In genomic region chr22:30474683-30475424, GRCh38 we compare ENCODE assay signal across 13 cellular contexts. TPM values are rescaled to one million over a fixed set of nuclear protein-coding genes. Genes with fewer than 3 reads are reported as not detected.
A peak's percentile ranks its signal among the peaks of the same experiment; 100 is the strongest.
DNase-seq lines count a peak whose midpoint lies in the region; ATAC-seq, FAIRE-seq and TF ChIP-seq lines count a peak whose summit lies in the region.
"Had no signal": no experiment of that assay in that cellular context is flagged by ENCODE, and none has a peak within 500 bp of the region (broad histone marks: within the 10 kb centered on the region; RNA-seq: fewer than 3 reads in every experiment).

No MANE protein-coding gene starts in this region.

- peak; percentile 5 for DNase-seq in natural killer cell treated with Interleukin-12 subunit alpha and Interleukin-12 subunit beta and Interleukin-15 and Interleukin-18, amount 100 ng/mL, for 72 hours (ENCODE audit: low spot score)
- no peak for DNase-seq in natural killer cell
- DNase-seq in NCI-H345 treated with DMSO at 0.1 percent for 48 hours (lab: John Stamatoyannopoulos, UW; ENCODE audit: unreplicated experiment) = peak; percentile 2
- peak; percentile 11 for DNase-seq in bronchial epithelial cell (ENCODE audit: low read depth)
- DNase-seq in urothelium cell line (ENCODE audit: low spot score) = no peak
- no peak for DNase-seq in brain microvascular endothelial cell
- no peak for DNase-seq in dorsolateral prefrontal cortex
- no peak for DNase-seq in activated T-helper 1 cell treated with anti-CD3 and anti-CD28 coated beads, Interleukin-12 subunit alpha, Interleukin-12 subunit beta, Interleukin-2, Interleukin-4 antibody, amounts not matched to agents 30 ng/mL and 10 ng/mL and 1 ng/mL, durations not matched to agents 14 hours and 24 hours and 36 hours (ENCODE audit: low spot score)
- DNase-seq: dermis blood vessel endothelial cell had no signal

- TF ChIP-seq CTCF in natural killer cell (IDR thresholded peaks at IDR 0.05) (no peak), bronchial epithelial cell (IDR thresholded peaks at IDR 0.05; ENCODE audit: insufficient read depth, low read length, severe bottlenecking) (no peak), brain microvascular endothelial cell (IDR thresholded peaks at IDR 0.05; ENCODE audit: low read depth, low read length, missing control alignments) (no peak), dorsolateral prefrontal cortex (IDR thresholded peaks at IDR 0.05 in 54 of 56, conservative IDR thresholded peaks at IDR 0.05 in 2 of 56; ENCODE audit: low read depth in 1 of 56, partially characterized antibody in 56 of 56) (no peak)

- FAIRE-seq in bronchial epithelial cell (lab: Jason Lieb, UNC) (no peak), urothelium cell line (lab: Jason Lieb, UNC) (peak; percentile 27)

- in situ Hi-C loops in brain microvascular endothelial cell (cut with HindIII; ENCODE audit: low pct_ligation_motif_present, low sequenced_read_pairs) = no loop called here

- peaks cover 15 to 21% of the 10 kb centered on the region in 2 donors for H3K27me3 Mint-ChIP-seq in natural killer cell treated with Interleukin-12 subunit alpha and Interleukin-12 subunit beta and Interleukin-15 and Interleukin-18, amount 100 ng/mL, for 72 hours
- peaks cover 7 to 21% of the 10 kb centered on the region in 2 donors for H3K27me3 Mint-ChIP-seq in natural killer cell (ENCODE audit: low read depth in 2 of 2)
- peaks cover 3% of the 10 kb centered on the region for H3K27me3 Mint-ChIP-seq in activated T-helper 1 cell treated with anti-CD3 and anti-CD28 coated beads, Interleukin-12 subunit alpha, Interleukin-12 subunit beta, Interleukin-2, Interleukin-4 antibody, amounts not matched to agents 30 ng/mL and 10 ng/mL and 1 ng/mL, durations not matched to agents 14 hours and 24 hours and 36 hours (ENCODE audit: insufficient read depth)

- H3K27me3 ChIP-seq in bronchial epithelial cell (ENCODE audit: control insufficient read depth, insufficient read depth, low read length) (peaks cover 12% of the 10 kb centered on the region), brain microvascular endothelial cell (replicated peaks) (no peaks in the 10 kb centered on the region), dorsolateral prefrontal cortex (no peaks in the 10 kb centered on the region)
- H3K27me3 ChIP-seq: BLaER1 had no signal

- intact Hi-C loops in natural killer cell (cut with micrococcal nuclease) = no loop called here
- intact Hi-C loops in dorsolateral prefrontal cortex (cut with DNase I) = no loop called here
- intact Hi-C loops in activated T-helper 1 cell treated with anti-CD3 and anti-CD28 coated beads, Interleukin-12 subunit alpha, Interleukin-12 subunit beta, Interleukin-2, Interleukin-4 antibody, amounts not matched to agents 30 ng/mL and 10 ng/mL and 1 ng/mL, durations not matched to agents 14 hours and 24 hours and 36 hours (cut with micrococcal nuclease) = no loop called here

- H3K36me3 ChIP-seq in bronchial epithelial cell (ENCODE audit: control insufficient read depth, insufficient read depth, low read length) (no peaks in the 10 kb centered on the region), brain microvascular endothelial cell (replicated peaks) (no peaks in the 10 kb centered on the region)
- H3K36me3 ChIP-seq: BLaER1, suprapubic skin had no signal

- H3K9me3 Mint-ChIP-seq in natural killer cell treated with Interleukin-12 subunit alpha and Interleukin-12 subunit beta and Interleukin-15 and Interleukin-18, amount 100 ng/mL, for 72 hours = no peaks in the 10 kb centered on the region
- no peaks in the 10 kb centered on the region for H3K9me3 Mint-ChIP-seq in natural killer cell
- no peaks in the 10 kb centered on the region for H3K9me3 Mint-ChIP-seq in activated T-helper 1 cell treated with anti-CD3 and anti-CD28 coated beads, Interleukin-12 subunit alpha, Interleukin-12 subunit beta, Interleukin-2, Interleukin-4 antibody, amounts not matched to agents 30 ng/mL and 10 ng/mL and 1 ng/mL, durations not matched to agents 14 hours and 24 hours and 36 hours

- ATAC-seq in natural killer cell treated with Interleukin-12 subunit alpha and Interleukin-12 subunit beta and Interleukin-15 and Interleukin-18, amount 100 ng/mL, for 72 hours = no peak
- ATAC-seq in natural killer cell = no peak

- no peak overlapping the region for H3K27ac Mint-ChIP-seq in natural killer cell treated with Interleukin-12 subunit alpha and Interleukin-12 subunit beta and Interleukin-15 and Interleukin-18, amount 100 ng/mL, for 72 hours
- H3K27ac Mint-ChIP-seq in natural killer cell = no peak overlapping the region
- H3K27ac Mint-ChIP-seq in activated T-helper 1 cell treated with anti-CD3 and anti-CD28 coated beads, Interleukin-12 subunit alpha, Interleukin-12 subunit beta, Interleukin-2, Interleukin-4 antibody, amounts not matched to agents 30 ng/mL and 10 ng/mL and 1 ng/mL, durations not matched to agents 14 hours and 24 hours and 36 hours = no peak overlapping the region
- H3K27ac Mint-ChIP-seq: activated naive CD8-positive, alpha-beta T cell had no signal

- H3K4me1 Mint-ChIP-seq in natural killer cell treated with Interleukin-12 subunit alpha and Interleukin-12 subunit beta and Interleukin-15 and Interleukin-18, amount 100 ng/mL, for 72 hours (ENCODE audit: low read depth in 2 of 2) = peaks cover 12 to 13% of the 10 kb centered on the region in 2 donors
- H3K4me1 Mint-ChIP-seq in natural killer cell = peaks cover 8% of the 10 kb centered on the region in 2 donors
- H3K4me1 Mint-ChIP-seq in activated T-helper 1 cell treated with anti-CD3 and anti-CD28 coated beads, Interleukin-12 subunit alpha, Interleukin-12 subunit beta, Interleukin-2, Interleukin-4 antibody, amounts not matched to agents 30 ng/mL and 10 ng/mL and 1 ng/mL, durations not matched to agents 14 hours and 24 hours and 36 hours (ENCODE audit: low read depth) = peaks cover 7% of the 10 kb centered on the region

- H3K36me3 Mint-ChIP-seq in natural killer cell treated with Interleukin-12 subunit alpha and Interleukin-12 subunit beta and Interleukin-15 and Interleukin-18, amount 100 ng/mL, for 72 hours = no peaks in the 10 kb centered on the region
- H3K36me3 Mint-ChIP-seq in natural killer cell = no peaks in the 10 kb centered on the region
- no peaks in the 10 kb centered on the region for H3K36me3 Mint-ChIP-seq in activated T-helper 1 cell treated with anti-CD3 and anti-CD28 coated beads, Interleukin-12 subunit alpha, Interleukin-12 subunit beta, Interleukin-2, Interleukin-4 antibody, amounts not matched to agents 30 ng/mL and 10 ng/mL and 1 ng/mL, durations not matched to agents 14 hours and 24 hours and 36 hours (ENCODE audit: low read depth)
- H3K36me3 Mint-ChIP-seq: activated naive CD8-positive, alpha-beta T cell had no signal

- H3K4me3 Mint-ChIP-seq in natural killer cell treated with Interleukin-12 subunit alpha and Interleukin-12 subunit beta and Interleukin-15 and Interleukin-18, amount 100 ng/mL, for 72 hours = no peak overlapping the region
- H3K4me3 Mint-ChIP-seq in natural killer cell = no peak overlapping the region
- no peak overlapping the region for H3K4me3 Mint-ChIP-seq in activated T-helper 1 cell treated with anti-CD3 and anti-CD28 coated beads, Interleukin-12 subunit alpha, Interleukin-12 subunit beta, Interleukin-2, Interleukin-4 antibody, amounts not matched to agents 30 ng/mL and 10 ng/mL and 1 ng/mL, durations not matched to agents 14 hours and 24 hours and 36 hours
- H3K4me3 Mint-ChIP-seq: activated naive CD8-positive, alpha-beta T cell had no signal

- no peak overlapping the region for H3K27ac ChIP-seq in brain microvascular endothelial cell
- H3K27ac ChIP-seq in dorsolateral prefrontal cortex = no peak overlapping the region
- H3K27ac ChIP-seq: BLaER1, suprapubic skin had no signal

- H3K4me3 ChIP-seq in bronchial epithelial cell (ENCODE audit: low read depth, low read length) (no peak overlapping the region), brain microvascular endothelial cell (ENCODE audit: low read depth, low read length) (no peak overlapping the region), dorsolateral prefrontal cortex (no peak overlapping the region)
- H3K4me3 ChIP-seq: BLaER1, suprapubic skin had no signal

RNA-seq across cellular contexts. Expression of gene SEC14L3, which starts 3.0 kb away (rescaled TPM):
- total RNA-seq in natural killer cell treated with Interleukin-12 subunit alpha and Interleukin-12 subunit beta and Interleukin-15 and Interleukin-18, amount 100 ng/mL, for 72 hours = not detected
- total RNA-seq in natural killer cell = not detected
- total RNA-seq in bronchial epithelial cell = not detected in 2 replicates
- total RNA-seq in dorsolateral prefrontal cortex = under 1 TPM in 3 of 120 experiments, not detected in 117; 0.22 to 0.66 (median 0.25) TPM
- not detected in 2 replicates for total RNA-seq in activated T-helper 1 cell treated with anti-CD3 and anti-CD28 coated beads, Interleukin-12 subunit alpha, Interleukin-12 subunit beta, Interleukin-2, Interleukin-4 antibody, amounts not matched to agents 30 ng/mL and 10 ng/mL and 1 ng/mL, durations not matched to agents 14 hours and 24 hours and 36 hours
- total RNA-seq: dermis blood vessel endothelial cell, fibroblast of villous mesenchyme, suprapubic skin had no signal

RNA-seq across cellular contexts. Expression of gene SEC14L4, which starts 30.6 kb away (rescaled TPM):
- total RNA-seq in natural killer cell treated with Interleukin-12 subunit alpha and Interleukin-12 subunit beta and Interleukin-15 and Interleukin-18, amount 100 ng/mL, for 72 hours = not detected
- not detected for total RNA-seq in natural killer cell
- under 0.01 TPM in 1 of 2 replicates, not detected in the other for total RNA-seq in bronchial epithelial cell
- total RNA-seq in dorsolateral prefrontal cortex = 1 to 10 TPM in 10 of 120 experiments, under 1 TPM in 93, not detected in 17; 0.11 to 1.6 (median 0.48) TPM
- not detected in 2 replicates for total RNA-seq in activated T-helper 1 cell treated with anti-CD3 and anti-CD28 coated beads, Interleukin-12 subunit alpha, Interleukin-12 subunit beta, Interleukin-2, Interleukin-4 antibody, amounts not matched to agents 30 ng/mL and 10 ng/mL and 1 ng/mL, durations not matched to agents 14 hours and 24 hours and 36 hours

RNA-seq across cellular contexts. Expression of gene MTFP1, which starts 49.3 kb away (rescaled TPM):
- 10 to 100 TPM; 58.7 to 67.4 TPM for total RNA-seq in natural killer cell treated with Interleukin-12 subunit alpha and Interleukin-12 subunit beta and Interleukin-15 and Interleukin-18, amount 100 ng/mL, for 72 hours
- total RNA-seq in natural killer cell = 10 to 100 TPM; 15.7 to 17.5 (median 17.2) TPM
- total RNA-seq in bronchial epithelial cell = 16.0 and 53.2 TPM in 2 replicates
- total RNA-seq in dorsolateral prefrontal cortex = 10 to 100 TPM in 3 of 120 experiments, 1 to 10 TPM in 117; 1.3 to 14.2 (median 4.0) TPM
- total RNA-seq in activated T-helper 1 cell treated with anti-CD3 and anti-CD28 coated beads, Interleukin-12 subunit alpha, Interleukin-12 subunit beta, Interleukin-2, Interleukin-4 antibody, amounts not matched to agents 30 ng/mL and 10 ng/mL and 1 ng/mL, durations not matched to agents 14 hours and 24 hours and 36 hours = 72.0 and 72.9 TPM in 2 replicates

Comparison
In these comparisons a context has a peak if more than half of its experiments do, and no peak if none do; other contexts are left out.
1. DNase-seq: peak in natural killer cell treated with Interleukin-12 subunit alpha and Interleukin-12 subunit beta and Interleukin-15 and Interleukin-18, amount 100 ng/mL, for 72 hours (single experiment), NCI-H345 treated with DMSO at 0.1 percent for 48 hours (single experiment) and bronchial epithelial cell (single experiment); none in natural killer cell (single experiment), urothelium cell line (single experiment), brain microvascular endothelial cell (single experiment), dorsolateral prefrontal cortex (0 of 10) and activated T-helper 1 cell treated with anti-CD3 and anti-CD28 coated beads, Interleukin-12 subunit alpha, Interleukin-12 subunit beta, Interleukin-2, Interleukin-4 antibody, amounts not matched to agents 30 ng/mL and 10 ng/mL and 1 ng/mL, durations not matched to agents 14 hours and 24 hours and 36 hours (single experiment).